Comparison of ENCODE assay signal across 11 cellular contexts in the genomic region with DNA sequence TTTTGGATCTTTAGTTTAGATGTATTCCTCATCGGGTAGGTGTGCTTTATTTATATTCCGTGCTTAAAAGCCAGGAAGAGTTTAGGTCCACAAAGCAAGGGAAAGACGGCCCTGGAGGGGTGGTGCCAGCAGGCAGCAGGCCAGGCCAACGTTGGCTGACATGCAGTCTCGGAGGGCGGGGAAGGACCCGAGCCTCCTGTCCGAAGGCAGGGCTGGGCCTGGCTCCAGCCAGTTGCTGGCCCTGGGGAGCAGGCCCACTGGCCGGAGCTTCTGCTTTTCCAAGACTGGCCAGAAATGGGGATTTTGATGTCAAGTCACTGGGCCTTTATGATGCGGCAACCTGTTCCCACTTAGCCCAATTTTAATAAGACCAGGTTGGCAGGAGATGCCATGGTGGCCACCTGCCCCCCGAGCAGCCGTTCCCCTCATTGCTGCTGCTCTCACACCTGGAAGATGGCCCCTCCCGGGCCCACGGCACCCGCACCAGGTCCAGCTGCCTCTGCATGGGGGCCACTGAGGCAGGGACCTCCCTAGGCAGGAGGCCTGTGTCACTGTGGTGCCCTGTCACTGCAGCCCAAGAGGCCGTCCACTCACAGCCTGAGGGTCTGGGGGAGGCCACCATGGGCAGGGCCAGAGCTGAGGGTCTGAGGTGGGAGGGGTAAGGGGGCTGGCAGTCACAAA. TPM values are rescaled to one million over a fixed set of nuclear protein-coding genes. Genes with fewer than 3 reads are reported as not detected.
DNase-seq lines count a peak whose midpoint lies in the region; ATAC-seq and TF ChIP-seq lines count a peak whose summit lies in the region.
"Had no signal": no experiment of that assay in that cellular context is flagged by ENCODE, and none has a peak within 500 bp of the region (broad histone marks: within the 10 kb centered on the region; RNA-seq: fewer than 3 reads in every experiment).

No MANE protein-coding gene starts in this region.

- ATAC-seq in body of pancreas, result peak; percentile 43
- ATAC-seq in right cardiac atrium, result peak; percentile 84 to 88
- ATAC-seq in HG02642 (IDR thresholded peaks at IDR 0.05; ENCODE audit: poor library complexity, unreplicated experiment), result no peak
- ATAC-seq: K562, PC-3 had no signal

- H2AFZ ChIP-seq in trophoblast cell (ENCODE audit: insufficient read depth, low read length, poor library complexity), result peak overlapping the region; percentile 0

- H2BK15ac ChIP-seq in mesendoderm (replicated peaks; ENCODE audit: low read depth), result no peak overlapping the region

- peak overlapping the region; percentile 10; the same call in 1 of the 2 replicates for H3K27ac ChIP-seq in C4-2B
- no peak overlapping the region for H3K27ac ChIP-seq in body of pancreas
- H3K27ac ChIP-seq in right cardiac atrium (ENCODE audit: low read length), result no peak overlapping the region
- H3K27ac ChIP-seq in trophoblast cell (ENCODE audit: low read depth, low read length), result no peak overlapping the region
- no peak overlapping the region for H3K27ac ChIP-seq in mesendoderm (ENCODE audit: low read depth, low read length)

- H2BK12ac ChIP-seq in trophoblast cell (ENCODE audit: low read length), result no peak overlapping the region

- H3K4me1 ChIP-seq in body of pancreas (no peaks in the 10 kb centered on the region), right cardiac atrium (ENCODE audit: control insufficient read depth, insufficient read depth, low read length) (peaks cover 8% of the 10 kb centered on the region), trophoblast cell (ENCODE audit: control insufficient read depth in 1 of 2, insufficient read depth in 2 of 2, low read length in 2 of 2) (peaks cover 5 to 9% of the 10 kb centered on the region in 2 experiments), mesendoderm (ENCODE audit: control insufficient read depth, low read depth, low read length) (peaks cover under 1% of the 10 kb centered on the region)

- no peaks in the 10 kb centered on the region for H3K36me3 ChIP-seq in body of pancreas (replicated peaks in 1 of 2; ENCODE audit: insufficient read depth in 1 of 2, low read depth in 2 of 2)
- H3K36me3 ChIP-seq in trophoblast cell (ENCODE audit: control insufficient read depth in 1 of 2, insufficient read depth in 2 of 2, low read length in 2 of 2), result peaks cover 42 to 50% of the 10 kb centered on the region in 2 experiments
- H3K36me3 ChIP-seq in mesendoderm (ENCODE audit: control insufficient read depth, insufficient read depth, low read length), result peaks cover 3% of the 10 kb centered on the region

- TF ChIP-seq POLR2A in body of pancreas (IDR thresholded peaks at IDR 0.05), result no peak

- H3K79me2 ChIP-seq in trophoblast cell (ENCODE audit: control insufficient read depth, insufficient read depth, low read length, poor library complexity) (peaks cover 22% of the 10 kb centered on the region), mesendoderm (ENCODE audit: control insufficient read depth, insufficient read depth, low read length) (peaks cover 55% of the 10 kb centered on the region)

- H4K91ac ChIP-seq in trophoblast cell (ENCODE audit: low read depth, low read length), result no peak overlapping the region

- H3K9me3 ChIP-seq in body of pancreas (no peaks in the 10 kb centered on the region), right cardiac atrium (ENCODE audit: control insufficient read depth, low read length) (no peaks in the 10 kb centered on the region), trophoblast cell (ENCODE audit: insufficient read depth, low read depth, low read length) (peaks cover 2% of the 10 kb centered on the region)

- no peaks in the 10 kb centered on the region for H3K27me3 Mint-ChIP-seq in nephron progenitor cell (ENCODE audit: low read depth, poor library complexity)

- H3K27me3 ChIP-seq in body of pancreas (no peaks in the 10 kb centered on the region), right cardiac atrium (ENCODE audit: control insufficient read depth, insufficient read depth) (no peaks in the 10 kb centered on the region), trophoblast cell (ENCODE audit: insufficient read depth, low read length) (no peaks in the 10 kb centered on the region), mesendoderm (ENCODE audit: insufficient read depth, low read length, poor library complexity) (no peaks in the 10 kb centered on the region)

- H4K5ac ChIP-seq in mesendoderm (ENCODE audit: low read length), result no peak overlapping the region

- H3K18ac ChIP-seq in trophoblast cell (ENCODE audit: low read length) (no peak overlapping the region), mesendoderm (ENCODE audit: low read length) (no peak overlapping the region)

- H3K9me3 Mint-ChIP-seq in nephron progenitor cell, result no peaks in the 10 kb centered on the region

- peak in 2 of 4 donors; percentile 41 to 49 for DNase-seq in body of pancreas
- peak; percentile 88 to 96 (median 96) for DNase-seq in right cardiac atrium
- DNase-seq in trophoblast cell, result no peak
- no peak for DNase-seq in stimulated activated CD4-positive, alpha-beta T cell treated with anti-CD3 and anti-CD28 coated beads, Interleukin-4, amount 100 ng/mL, for 24 hours
- DNase-seq in mesendoderm, result no peak
- no peak for DNase-seq in nephron progenitor cell
- DNase-seq: PC-3 had no signal

- H2AK5ac ChIP-seq in trophoblast cell (ENCODE audit: low read length) (no peak overlapping the region), mesendoderm (ENCODE audit: low read length) (no peak overlapping the region)

- H4K8ac ChIP-seq in trophoblast cell (ENCODE audit: low read depth, low read length) (no peak overlapping the region), mesendoderm (ENCODE audit: low read depth, low read length) (no peak overlapping the region)

- no peaks in the 10 kb centered on the region for H3K79me1 ChIP-seq in trophoblast cell (ENCODE audit: low read length)
- peaks cover 28% of the 10 kb centered on the region for H3K79me1 ChIP-seq in mesendoderm (ENCODE audit: low read length)

- H3K56ac ChIP-seq in mesendoderm (ENCODE audit: low read length), result no peak overlapping the region

- H4K12ac ChIP-seq in trophoblast cell (ENCODE audit: low read depth, low read length), result no peak overlapping the region

- H3K9ac ChIP-seq in trophoblast cell (ENCODE audit: low read length) (no peak overlapping the region), mesendoderm (ENCODE audit: low read length) (no peak overlapping the region)

- peak overlapping the region; percentile 13 for H3K4ac ChIP-seq in trophoblast cell (ENCODE audit: low read depth, low read length)
- no peak overlapping the region for H3K4ac ChIP-seq in mesendoderm (ENCODE audit: low read depth, low read length)

- H3K4me2 ChIP-seq in trophoblast cell (ENCODE audit: low read length) (no peak overlapping the region), mesendoderm (ENCODE audit: low read length) (no peak overlapping the region)
- H3K4me2 ChIP-seq: smooth muscle cell had no signal

- no peak overlapping the region for H3K23ac ChIP-seq in trophoblast cell (ENCODE audit: low read length)
- no peak overlapping the region for H3K23ac ChIP-seq in mesendoderm (ENCODE audit: low read length)

- no peak overlapping the region for H3K14ac ChIP-seq in trophoblast cell (ENCODE audit: low read length)

- H2BK5ac ChIP-seq in trophoblast cell (ENCODE audit: low read depth, low read length, poor library complexity), result no peak overlapping the region
- H2BK5ac ChIP-seq in mesendoderm (ENCODE audit: low read length), result no peak overlapping the region

- no peak overlapping the region for H3K4me3 Mint-ChIP-seq in nephron progenitor cell

- intact Hi-C loops in body of pancreas (cut with DNase I), result no loop called here
- intact Hi-C loops in right cardiac atrium (cut with DNase I), result no loop called here

- peaks cover 17% of the 10 kb centered on the region for H3K36me3 Mint-ChIP-seq in nephron progenitor cell (ENCODE audit: low read depth)

- no peak overlapping the region for H3K27ac Mint-ChIP-seq in nephron progenitor cell

- H2BK120ac ChIP-seq in trophoblast cell (ENCODE audit: insufficient read depth, low read length, poor library complexity) (no peak overlapping the region), mesendoderm (ENCODE audit: low read depth, low read length) (no peak overlapping the region)

- H3K4me3 ChIP-seq in body of pancreas (no peak overlapping the region), right cardiac atrium (ENCODE audit: low read length) (no peak overlapping the region), trophoblast cell (ENCODE audit: low read depth, low read length) (no peak overlapping the region), mesendoderm (ENCODE audit: low read length) (no peak overlapping the region)
- H3K4me3 ChIP-seq: K562, smooth muscle cell had no signal

- TF ChIP-seq CTCF in C4-2B (conservative IDR thresholded peaks at IDR 0.05), result no peak
- no peak for TF ChIP-seq CTCF in body of pancreas (IDR thresholded peaks at IDR 0.05)
- TF ChIP-seq CTCF in nephron progenitor cell (IDR thresholded peaks at IDR 0.05), result no peak

- WGBS in body of pancreas, 2 donors, result 60 to 66% methylated on average over 14 to 16 of the region's 16 CpGs
- 40% methylated on average over 16 of the region's 16 CpGs for WGBS in right cardiac atrium
- no CpG with 5 or more reads among the region's 16 CpGs for WGBS in trophoblast cell (ENCODE audit: extremely low coverage, insufficient coverage, insufficient read length)
- WGBS in mesendoderm (ENCODE audit: extremely low coverage, insufficient coverage, low lambda C conversion rate), result no CpG with 5 or more reads among the region's 16 CpGs

- peaks cover 24% of the 10 kb centered on the region for H3K4me1 Mint-ChIP-seq in nephron progenitor cell

RNA-seq across cellular contexts. Expression of a gene that starts 23.2 kb away (rescaled TPM):
- total RNA-seq in body of pancreas (10 to 100 TPM; 17.1 to 21.5 TPM), right cardiac atrium (10 to 100 TPM; 11.0 to 19.7 (median 15.5) TPM)
- polyA plus RNA-seq in right cardiac atrium, result 15.6 TPM
- 199 and 206 TPM in 2 replicates for polyA plus RNA-seq in trophoblast cell (2013)
- polyA plus RNA-seq in mesendoderm (2013, experiment 1 of 2), result 135 TPM
- polyA plus RNA-seq in mesendoderm (2013, experiment 2 of 2), result 132 TPM

RNA-seq across cellular contexts. Expression of a gene that starts 55.3 kb away (rescaled TPM):
- total RNA-seq in body of pancreas (not detected), right cardiac atrium (not detected)
- polyA plus RNA-seq in right cardiac atrium, result not detected
- polyA plus RNA-seq in trophoblast cell (2013), result 0.11 TPM in 2 replicates
- 0.15 TPM for polyA plus RNA-seq in mesendoderm (2013, experiment 1 of 2)
- 0.11 TPM for polyA plus RNA-seq in mesendoderm (2013, experiment 2 of 2)
- total RNA-seq: K562, PC-3, smooth muscle cell had no signal
- polyA plus RNA-seq: K562, smooth muscle cell had no signal

Comparison
In these comparisons a context has a peak if more than half of its experiments do, and no peak if none do; other contexts are left out.
1. DNase-seq: peak in right cardiac atrium (3 of 3); none in trophoblast cell (0 of 2), stimulated activated CD4-positive, alpha-beta T cell treated with anti-CD3 and anti-CD28 coated beads, Interleukin-4, amount 100 ng/mL, for 24 hours (single experiment), mesendoderm (single experiment) and nephron progenitor cell (single experiment).